In the genomic region with DNA sequence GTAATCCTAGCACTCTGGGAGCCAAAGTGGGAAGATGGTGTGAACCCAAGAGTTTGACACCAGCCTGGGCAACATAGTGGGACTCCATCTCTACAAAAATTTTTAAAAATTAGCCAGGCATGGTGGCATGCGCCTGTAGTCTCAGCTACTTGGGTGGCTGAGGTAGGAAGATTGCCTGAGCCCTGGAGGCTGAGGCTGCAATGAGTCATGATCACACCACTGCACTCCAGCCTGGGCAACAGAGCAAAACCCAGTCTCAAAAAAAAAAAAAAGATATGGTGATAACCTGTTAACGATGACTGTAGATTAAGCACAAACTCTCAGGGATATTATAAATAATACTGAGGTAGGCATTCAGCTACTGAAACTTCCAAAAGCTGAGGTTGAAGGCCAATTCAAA, we compare ENCODE assay signal across 21 cellular contexts.
DNase-seq lines count a peak whose midpoint lies in the region; ATAC-seq, FAIRE-seq and TF ChIP-seq lines count a peak whose summit lies in the region.
"Had no signal": no experiment of that assay in that cellular context is flagged by ENCODE, and none has a peak within 500 bp of the region (broad histone marks: within the 10 kb centered on the region; RNA-seq: fewer than 3 reads in every experiment).

No MANE protein-coding gene starts in this region.

- TF ChIP-seq POLR2A in GM12891 (IDR thresholded peaks at IDR 0.05; ENCODE audit: low read depth, low read length) = no peak

- dilution Hi-C loops in mammary epithelial cell (cut with HindIII; ENCODE audit: low sequenced_read_pairs) = no loop called here

- in situ Hi-C loops in mammary epithelial cell (cut with MboI; ENCODE audit: low sequenced_read_pairs in 2 of 2) = no loop called here

- FAIRE-seq in GM12891 (lab: Jason Lieb, UNC) = peak; percentile 20
- FAIRE-seq: D721Med had no signal

- BruUV-seq in PC-9 (replicated peaks; lab: Mats Ljungman, UMichigan) (no TSS peak), mammary epithelial cell (replicated peaks; lab: Mats Ljungman, UMichigan) (no TSS peak)

- no peaks in the 10 kb centered on the region for H4K20me1 ChIP-seq in PC-9 (ENCODE audit: insufficient read depth)
- H4K20me1 ChIP-seq in mammary epithelial cell (ENCODE audit: insufficient read depth, low read length) = no peaks in the 10 kb centered on the region

- no peak for ATAC-seq in HG02870 (IDR thresholded peaks at IDR 0.05; ENCODE audit: unreplicated experiment)
- ATAC-seq: activated CD4-positive, CD25-positive, alpha-beta regulatory T cell treated with anti-CD3 and anti-CD28 coated beads, Interleukin-2, amount 50 U/mL, for 24 hours; activated CD8-positive, alpha-beta T cell treated with anti-CD3 and anti-CD28 coated beads, Interleukin-2, amount 10 ng/mL, durations not matched to agents 7 days and 5 days; lower lobe of right lung; mucosa of descending colon; sciatic nerve had no signal

- POLR2A ChIA-PET in PC-9 (lab: Charles Lee; ENCODE audit: unreplicated experiment) = interaction anchor here (0.6 kb wide), 1 partner anchor 38 kb away, joined by 8 read pairs; no protein-coding TSS in a partner anchor

- H2AFZ ChIP-seq in PC-9 (no peak overlapping the region), mammary epithelial cell (ENCODE audit: low read depth, low read length) (no peak overlapping the region)

- H3K4me1 ChIP-seq in PC-9 (replicated peaks; ENCODE audit: insufficient read depth) (peaks cover 10% of the 10 kb centered on the region), mammary epithelial cell (ENCODE audit: insufficient read depth, low read length) (peaks cover 19% of the 10 kb centered on the region)
- H3K4me1 ChIP-seq: esophagus squamous epithelium, lower lobe of right lung had no signal

- H3K9me2 ChIP-seq in PC-9 (ENCODE audit: insufficient read depth) = no peaks in the 10 kb centered on the region

- intact Hi-C loops in PC-9 (cut with micrococcal nuclease; ENCODE audit: unreplicated experiment) (no loop called here), mammary epithelial cell (cut with micrococcal nuclease) (no loop called here)

- 58% methylated on average over 2 of the region's 2 CpGs for WGBS in mammary epithelial cell (ENCODE audit: low coverage, missing lambda C conversion rate)

- H3K9ac ChIP-seq in mammary epithelial cell (ENCODE audit: insufficient read depth, low read length) = no peak overlapping the region

- H3K36me3 ChIP-seq in PC-9 (ENCODE audit: low read depth) = no peaks in the 10 kb centered on the region
- no peaks in the 10 kb centered on the region for H3K36me3 ChIP-seq in mammary epithelial cell (ENCODE audit: insufficient read depth, low read length)
- H3K36me3 ChIP-seq: esophagus squamous epithelium, lower lobe of right lung had no signal

- no peaks in the 10 kb centered on the region for H3K9me3 ChIP-seq in PC-9 (ENCODE audit: insufficient read depth, low read depth)
- H3K9me3 ChIP-seq in mammary epithelial cell (replicated peaks; ENCODE audit: insufficient read depth, low read length) = no peaks in the 10 kb centered on the region
- H3K9me3 ChIP-seq: esophagus squamous epithelium, lower lobe of right lung, mucosa of descending colon had no signal

- H3K27me3 ChIP-seq in PC-9 (ENCODE audit: insufficient read depth, low read depth) (no peaks in the 10 kb centered on the region), mammary epithelial cell (ENCODE audit: insufficient read depth, low read length) (no peaks in the 10 kb centered on the region)

- no peak overlapping the region for H3K4me2 ChIP-seq in PC-9
- no peak overlapping the region for H3K4me2 ChIP-seq in mammary epithelial cell (ENCODE audit: insufficient read depth, low read depth, low read length)

- H3K79me2 ChIP-seq in PC-9 (ENCODE audit: low read depth) (no peaks in the 10 kb centered on the region), mammary epithelial cell (ENCODE audit: insufficient read depth, low read length) (no peaks in the 10 kb centered on the region)

- no peak for DNase-seq in GM12891 (ENCODE audit: insufficient read length, low spot score)
- peak; percentile 29 to 39 for DNase-seq in PC-9
- peak; percentile 76 for DNase-seq in mammary epithelial cell
- DNase-seq in kidney tubule cell (ENCODE audit: low spot score) = peak; percentile 79
- no peak for DNase-seq in GM19240 (ENCODE audit: insufficient read length, low spot score)
- no peak for DNase-seq in putamen (ENCODE audit: low spot score)
- DNase-seq in caudate nucleus (lab: John Stamatoyannopoulos, UW) = no peak
- DNase-seq: activated CD8-positive, alpha-beta T cell treated with anti-CD3 and anti-CD28 coated beads, Interleukin-2, amount 10 ng/mL, durations not matched to agents 7 days and 5 days; activated effector memory CD4-positive, alpha-beta T cell treated with Interleukin-2 at 50 U/mL for 16 hours; activated T-cell treated with anti-CD3 and anti-CD28 coated beads for 4 hours; effector memory CD4-positive, alpha-beta T cell; esophagus squamous epithelium; kidney; lower lobe of right lung; mucosa of descending colon; NCI-H1694 treated with DMSO at 0.1 percent for 48 hours; SHP77 had no signal

- H3F3A ChIP-seq in PC-9 (ENCODE audit: insufficient read depth, low read depth) = no peaks in the 10 kb centered on the region

- CTCF ChIA-PET in PC-9 (lab: Charles Lee) = interaction anchor here (0.7 kb wide), 1 partner anchor 543 kb away, joined by 3 read pairs; no protein-coding TSS in a partner anchor
- CTCF ChIA-PET in mammary epithelial cell (lab: Charles Lee; ENCODE audit: low non-redundant PET) = no interaction called here

- H3K4me3 ChIP-seq in PC-9 = no peak overlapping the region
- no peak overlapping the region for H3K4me3 ChIP-seq in mammary epithelial cell (replicated peaks in 1 of 3; ENCODE audit: insufficient read depth in 1 of 3, low read depth in 2 of 3, low read length in 3 of 3)
- H3K4me3 ChIP-seq: esophagus squamous epithelium, lower lobe of right lung, mucosa of descending colon had no signal

- H3K27ac ChIP-seq in PC-9 (no peak overlapping the region), mammary epithelial cell (ENCODE audit: insufficient read depth, low read depth, low read length) (no peak overlapping the region), caudate nucleus (ENCODE audit: low read depth, low read length) (no peak overlapping the region)
- H3K27ac ChIP-seq: esophagus squamous epithelium, lower lobe of right lung had no signal

- TF ChIP-seq CTCF in PC-9 (conservative IDR thresholded peaks at IDR 0.05) (no peak), mammary epithelial cell (conservative IDR thresholded peaks at IDR 0.05 in 1 of 2, IDR thresholded peaks at IDR 0.05 in 1 of 2; ENCODE audit: extremely low read depth in 1 of 2, insufficient read depth in 1 of 2, low read depth in 1 of 2, low read length in 2 of 2) (no peak)

TF ChIP-seq in GM12891, 5 proteins besides CTCF, POLR2A, EP300 and RAD21:
- TF ChIP-seq POU2F2 (IDR thresholded peaks at IDR 0.05; ENCODE audit: low read depth, low read length) (no peak), SPI1 (IDR thresholded peaks at IDR 0.05; ENCODE audit: low read depth, low read length) (no peak), PAX5 (IDR thresholded peaks at IDR 0.05; ENCODE audit: insufficient read depth, low read length, severe bottlenecking) (no peak), TAF1 (IDR thresholded peaks at IDR 0.05; ENCODE audit: low read depth, low read length) (no peak), POLR2AphosphoS5 (IDR thresholded peaks at IDR 0.05; ENCODE audit: low read depth, low read length) (no peak)

Comparison
In these comparisons a context has a peak if more than half of its experiments do, and no peak if none do; other contexts are left out.
1. DNase-seq: peak in PC-9 (2 of 2), mammary epithelial cell (single experiment) and kidney tubule cell (single experiment); none in GM12891 (single experiment), GM19240 (single experiment), putamen (single experiment) and caudate nucleus (0 of 61).